In genomic region chr19:7742991-7743390, GRCh38 we compare ENCODE assay signal across 18 cellular contexts. TPM values are rescaled to one million over a fixed set of nuclear protein-coding genes. Genes with fewer than 3 reads are reported as not detected.
"Had no signal": no experiment of that assay in that cellular context is flagged by ENCODE, and none has a peak within 500 bp of the region (broad histone marks: within the 10 kb centered on the region; RNA-seq: fewer than 3 reads in every experiment).

No MANE protein-coding gene starts in this region.

- DNase-seq: amygdala; body of pancreas; dermis blood vessel endothelial cell; foreskin melanocyte; head of caudate nucleus; immature natural killer cell; left cardiac atrium; lower lobe of right lung; retina; stimulated activated naive CD4-positive, alpha-beta T cell treated with Interleukin-2 at 50 U/mL for 16 hours had no signal

- H3K9me3 ChIP-seq: body of pancreas, lower lobe of right lung, neutrophil, suprapubic skin had no signal

- H3K27me3 ChIP-seq: body of pancreas, neutrophil had no signal

- ATAC-seq: body of pancreas, left cardiac atrium, lower lobe of right lung had no signal

- H3K4me3 Mint-ChIP-seq: activated naive CD8-positive, alpha-beta T cell treated with anti-CD3 and anti-CD28 coated beads for 36 hours; activated T-helper 1 cell treated with anti-CD3 and anti-CD28 coated beads, Interleukin-12 subunit alpha, Interleukin-12 subunit beta, Interleukin-2, Interleukin-4 antibody, amounts not matched to agents 30 ng/mL and 10 ng/mL and 1 ng/mL, durations not matched to agents 14 hours and 24 hours and 36 hours; central memory CD8-positive, alpha-beta T cell; immature natural killer cell had no signal

- H3K4me1 Mint-ChIP-seq: central memory CD8-positive, alpha-beta T cell; immature natural killer cell had no signal

- H3K27ac ChIP-seq: body of pancreas, epithelial cell of prostate, lower lobe of right lung, neutrophil, suprapubic skin had no signal

- H3K4me3 ChIP-seq: body of pancreas, lower lobe of right lung, suprapubic skin had no signal

- H3K36me3 ChIP-seq: lower lobe of right lung, neutrophil, suprapubic skin had no signal

- H3K27ac Mint-ChIP-seq: activated naive CD8-positive, alpha-beta T cell treated with anti-CD3 and anti-CD28 coated beads for 36 hours; activated T-helper 1 cell treated with anti-CD3 and anti-CD28 coated beads, Interleukin-12 subunit alpha, Interleukin-12 subunit beta, Interleukin-2, Interleukin-4 antibody, amounts not matched to agents 30 ng/mL and 10 ng/mL and 1 ng/mL, durations not matched to agents 14 hours and 24 hours and 36 hours had no signal

- H3K4me1 ChIP-seq: body of pancreas, lower lobe of right lung, suprapubic skin had no signal

- H3K36me3 Mint-ChIP-seq: immature natural killer cell had no signal

RNA-seq across cellular contexts. Expression of gene CD209, which starts 4.3 kb away (rescaled TPM):
- total RNA-seq: activated CD8-positive, alpha-beta memory T cell treated with anti-CD3 and anti-CD28 coated beads for 36 hours; activated naive CD8-positive, alpha-beta T cell treated with anti-CD3 and anti-CD28 coated beads for 36 hours; activated T-helper 1 cell treated with anti-CD3 and anti-CD28 coated beads, Interleukin-12 subunit alpha, Interleukin-12 subunit beta, Interleukin-2, Interleukin-4 antibody, amounts not matched to agents 30 ng/mL and 10 ng/mL and 1 ng/mL, durations not matched to agents 14 hours and 24 hours and 36 hours; dermis blood vessel endothelial cell; fibroblast of lung had no signal
- polyA plus RNA-seq: fibroblast of lung, immature natural killer cell had no signal

RNA-seq across cellular contexts. Expression of gene CLEC4G, which starts 11.1 kb away (rescaled TPM):
- total RNA-seq: activated CD8-positive, alpha-beta memory T cell treated with anti-CD3 and anti-CD28 coated beads for 36 hours; activated naive CD8-positive, alpha-beta T cell treated with anti-CD3 and anti-CD28 coated beads for 36 hours; activated T-helper 1 cell treated with anti-CD3 and anti-CD28 coated beads, Interleukin-12 subunit alpha, Interleukin-12 subunit beta, Interleukin-2, Interleukin-4 antibody, amounts not matched to agents 30 ng/mL and 10 ng/mL and 1 ng/mL, durations not matched to agents 14 hours and 24 hours and 36 hours; dermis blood vessel endothelial cell; fibroblast of lung had no signal
- polyA plus RNA-seq: fibroblast of lung had no signal

RNA-seq across cellular contexts. Expression of gene CLEC4M, which starts 20.1 kb away (rescaled TPM):
- total RNA-seq: activated CD8-positive, alpha-beta memory T cell treated with anti-CD3 and anti-CD28 coated beads for 36 hours; activated naive CD8-positive, alpha-beta T cell treated with anti-CD3 and anti-CD28 coated beads for 36 hours; activated T-helper 1 cell treated with anti-CD3 and anti-CD28 coated beads, Interleukin-12 subunit alpha, Interleukin-12 subunit beta, Interleukin-2, Interleukin-4 antibody, amounts not matched to agents 30 ng/mL and 10 ng/mL and 1 ng/mL, durations not matched to agents 14 hours and 24 hours and 36 hours; body of pancreas; fibroblast of lung; suprapubic skin had no signal
- polyA plus RNA-seq: fibroblast of lung, immature natural killer cell had no signal

RNA-seq across cellular contexts. Expression of gene FCER2, which starts 41.1 kb away (rescaled TPM):
- total RNA-seq: activated T-helper 1 cell treated with anti-CD3 and anti-CD28 coated beads, Interleukin-12 subunit alpha, Interleukin-12 subunit beta, Interleukin-2, Interleukin-4 antibody, amounts not matched to agents 30 ng/mL and 10 ng/mL and 1 ng/mL, durations not matched to agents 14 hours and 24 hours and 36 hours; body of pancreas; dermis blood vessel endothelial cell; fibroblast of lung; suprapubic skin had no signal
- polyA plus RNA-seq: fibroblast of lung had no signal
